19 cellular contexts compared by ENCODE assay signal in genomic region chr10:34587002-34587740, GRCh38.
DNase-seq lines count a peak whose midpoint lies in the region; ATAC-seq, FAIRE-seq and TF ChIP-seq lines count a peak whose summit lies in the region.
"Had no signal": no experiment of that assay in that cellular context is flagged by ENCODE, and none has a peak within 500 bp of the region (broad histone marks: within the 10 kb centered on the region; RNA-seq: fewer than 3 reads in every experiment).

No MANE protein-coding gene starts in this region.

- H3K27ac ChIP-seq in A549 (peak overlapping the region in 1 of 2 experiments; percentile 19; a peak in 2 of 6 replicates), testis (no peak overlapping the region), brain microvascular endothelial cell (no peak overlapping the region)
- H3K27ac ChIP-seq: C4-2B, PC-9, SJSA1 had no signal

- no peaks in the 10 kb centered on the region for H3K27me3 Mint-ChIP-seq in WTC11 (ENCODE audit: low read depth)

- H3K4me1 ChIP-seq in A549 (peaks cover 60% of the 10 kb centered on the region), testis (no peaks in the 10 kb centered on the region)

- peaks cover 5% of the 10 kb centered on the region; the same call in 1 of the 2 replicates for H3K9me3 Mint-ChIP-seq in WTC11
- H3K9me3 Mint-ChIP-seq in activated naive CD4-positive, alpha-beta T cell treated with anti-CD3 and anti-CD28 coated beads, Interleukin-2, amount 50 U/mL, for 72 hours = no peaks in the 10 kb centered on the region

- CTCF ChIA-PET in A549 (lab: Yijun Ruan, JAX) = interaction anchor here (0.9 to 1.1 kb wide), 3 partner anchors 25 to 51 kb away, joined by 3 to 5 read pairs (median 4); no protein-coding TSS in a partner anchor
- CTCF ChIA-PET in WTC11 (lab: Charles Lee) = no interaction called here

- H3K27ac Mint-ChIP-seq in WTC11 = peak overlapping the region; percentile 78
- H3K27ac Mint-ChIP-seq in activated naive CD4-positive, alpha-beta T cell treated with anti-CD3 and anti-CD28 coated beads, Interleukin-2, amount 50 U/mL, for 72 hours = no peak overlapping the region

- FAIRE-seq in A549 (lab: Jason Lieb, UNC) (peak; percentile 54), H54 (lab: Jason Lieb, UNC) (peak; percentile 81)
- FAIRE-seq: K562 had no signal

- TF ChIP-seq RAD21 in A549 (conservative IDR thresholded peaks at IDR 0.05 in 1 of 2, IDR thresholded peaks at IDR 0.05 in 1 of 2) = no peak

- POLR2A ChIA-PET in A549 (lab: Yijun Ruan, JAX) = no interaction called here
- POLR2A ChIA-PET in WTC11 (lab: Charles Lee) = no interaction called here

- H3K4me2 ChIP-seq in A549 = 0 out of 3 replicates have a peak overlapping the region, but pooled peaks have one; percentile 7
- H3K4me2 ChIP-seq: PC-9 had no signal

- TF ChIP-seq CTCF in A549 (IDR thresholded peaks at IDR 0.05) (no peak), WTC11 (IDR thresholded peaks at IDR 0.05) (no peak), testis (IDR thresholded peaks at IDR 0.05) (no peak), brain microvascular endothelial cell (IDR thresholded peaks at IDR 0.05; ENCODE audit: low read depth, low read length, missing control alignments) (no peak)

- no peak overlapping the region for H3K4me3 Mint-ChIP-seq in WTC11

- H3K36me3 Mint-ChIP-seq in WTC11 = 0 out of 2 replicates have a peak, but pooled peaks cover 4% of the 10 kb centered on the region
- H3K36me3 Mint-ChIP-seq in activated naive CD4-positive, alpha-beta T cell treated with anti-CD3 and anti-CD28 coated beads, Interleukin-2, amount 50 U/mL, for 72 hours = no peaks in the 10 kb centered on the region

- no peak for DNase-seq in A549 (ENCODE audit: low read depth in 1 of 2, low spot score in 1 of 2)
- DNase-seq in H54 (ENCODE audit: insufficient read length, low spot score) = no peak
- no peak for DNase-seq in WTC11 (ENCODE audit: low spot score)
- peak; percentile 53 for DNase-seq in iris pigment epithelial cell (ENCODE audit: low read depth)
- DNase-seq in testis = no peak
- no peak for DNase-seq in brain microvascular endothelial cell
- DNase-seq in activated naive CD4-positive, alpha-beta T cell treated with anti-CD3 and anti-CD28 coated beads, Interleukin-2, amount 50 U/mL, for 72 hours (ENCODE audit: low spot score in 2 of 2) = no peak
- DNase-seq: 8988T, DND-41, H7, NCI-H1436, NCI-H2029, NCI-H2171 treated with DMSO at 0.1 percent for 48 hours, NCI-H748 treated with DMSO at 0.1 percent for 48 hours, PC-9 had no signal

- no peaks in the 10 kb centered on the region for H3K9me3 ChIP-seq in A549
- no peaks in the 10 kb centered on the region for H3K9me3 ChIP-seq in testis
- H3K9me3 ChIP-seq: SJSA1 had no signal

- WGBS in A549 (ENCODE audit: missing lambda C conversion rate) = 66% methylated on average over 4 of the region's 4 CpGs
- WGBS in testis, 2 donors = 90 to 99% methylated on average over 4 of the region's 4 CpGs

- in situ Hi-C loops in brain microvascular endothelial cell (cut with HindIII; ENCODE audit: low pct_ligation_motif_present, low sequenced_read_pairs) = no loop called here

- no peak overlapping the region for H3K4me3 ChIP-seq in A549
- no peak overlapping the region for H3K4me3 ChIP-seq in testis
- H3K4me3 ChIP-seq in brain microvascular endothelial cell (ENCODE audit: low read depth, low read length) = no peak overlapping the region
- H3K4me3 ChIP-seq: K562, PC-9, SJSA1 had no signal

- H3K36me3 ChIP-seq in testis (ENCODE audit: low read depth, missing control alignments) (no peaks in the 10 kb centered on the region), brain microvascular endothelial cell (replicated peaks) (no peaks in the 10 kb centered on the region)
- H3K36me3 ChIP-seq: SJSA1 had no signal

- peaks cover 75% of the 10 kb centered on the region for H3K4me1 Mint-ChIP-seq in WTC11

- H3K27me3 ChIP-seq in testis (no peaks in the 10 kb centered on the region), brain microvascular endothelial cell (replicated peaks) (no peaks in the 10 kb centered on the region)
- H3K27me3 ChIP-seq: SJSA1 had no signal

- TF ChIP-seq POLR2A in A549 (IDR thresholded peaks at IDR 0.05; ENCODE audit: low read length) (no peak), H54 (IDR thresholded peaks at IDR 0.05; ENCODE audit: low read depth, low read length) (no peak), testis (IDR thresholded peaks at IDR 0.05) (no peak)

- intact Hi-C loops in testis (cut with DNase I; ENCODE audit: low total_unique reads) = no loop called here

- ATAC-seq in A549 = no peak; a peak in 1 of 6 replicates
- ATAC-seq in WTC11 = no peak
- no peak for ATAC-seq in GM21717 (IDR thresholded peaks at IDR 0.05; ENCODE audit: unreplicated experiment)
- no peak for ATAC-seq in activated naive CD4-positive, alpha-beta T cell treated with anti-CD3 and anti-CD28 coated beads, Interleukin-2, amount 50 U/mL, for 72 hours
- ATAC-seq: K562 had no signal

- no peak for TF ChIP-seq EP300 in A549 (IDR thresholded peaks at IDR 0.05)

TF ChIP-seq in A549, 52 proteins besides CTCF, POLR2A, EP300 and RAD21:
- TF ChIP-seq ZSCAN20 (CRISPR knock-in tag; IDR thresholded peaks at IDR 0.05) (no peak), HDAC2 (IDR thresholded peaks at IDR 0.05) (no peak), MAX (IDR thresholded peaks at IDR 0.05) (no peak), FOSB (CRISPR knock-in tag; IDR thresholded peaks at IDR 0.05) (no peak), USF2 (IDR thresholded peaks at IDR 0.05) (no peak), HOXA7 (CRISPR knock-in tag; IDR thresholded peaks at IDR 0.05) (no peak), MAZ (IDR thresholded peaks at IDR 0.05; ENCODE audit: borderline replicate concordance, low read depth, low read length) (no peak), HOXB13 (CRISPR knock-in tag; IDR thresholded peaks at IDR 0.05; ENCODE audit: low read depth) (no peak), MYC (IDR thresholded peaks at IDR 0.05; ENCODE audit: borderline replicate concordance, low read length) (no peak), KDM5A (IDR thresholded peaks at IDR 0.05) (no peak)

TF ChIP-seq in WTC11, 78 proteins besides CTCF, POLR2A, EP300 and RAD21 (continues in another document):
- TF ChIP-seq FOXJ3 (CRISPR knock-in tag; IDR thresholded peaks at IDR 0.05; ENCODE audit: borderline replicate concordance) (no peak), ESRRA (CRISPR knock-in tag; IDR thresholded peaks at IDR 0.05; ENCODE audit: borderline replicate concordance) (no peak), NR1H2 (CRISPR knock-in tag; IDR thresholded peaks at IDR 0.05) (no peak), ZNF232 (CRISPR knock-in tag; IDR thresholded peaks at IDR 0.05) (no peak), NR3C1 (CRISPR knock-in tag; conservative IDR thresholded peaks at IDR 0.05; ENCODE audit: low read depth) (no peak), E2F4 (CRISPR knock-in tag; IDR thresholded peaks at IDR 0.05; ENCODE audit: borderline replicate concordance, low read depth) (no peak), ZNF121 (CRISPR knock-in tag; IDR thresholded peaks at IDR 0.05) (no peak), MAX (CRISPR knock-in tag; IDR thresholded peaks at IDR 0.05) (no peak), ELF4 (CRISPR knock-in tag; IDR thresholded peaks at IDR 0.05; ENCODE audit: low read depth) (no peak), NFATC4 (CRISPR knock-in tag; IDR thresholded peaks at IDR 0.05) (no peak), NFYB (CRISPR knock-in tag; conservative IDR thresholded peaks at IDR 0.05; ENCODE audit: low read depth) (no peak), ZNF423 (CRISPR knock-in tag; IDR thresholded peaks at IDR 0.05) (no peak), FOXK1 (CRISPR knock-in tag; IDR thresholded peaks at IDR 0.05) (no peak), GRHL2 (CRISPR knock-in tag; IDR thresholded peaks at IDR 0.05; ENCODE audit: insufficient replicate concordance, severe bottlenecking) (no peak)
- TF ChIP-seq, protein P1, sequence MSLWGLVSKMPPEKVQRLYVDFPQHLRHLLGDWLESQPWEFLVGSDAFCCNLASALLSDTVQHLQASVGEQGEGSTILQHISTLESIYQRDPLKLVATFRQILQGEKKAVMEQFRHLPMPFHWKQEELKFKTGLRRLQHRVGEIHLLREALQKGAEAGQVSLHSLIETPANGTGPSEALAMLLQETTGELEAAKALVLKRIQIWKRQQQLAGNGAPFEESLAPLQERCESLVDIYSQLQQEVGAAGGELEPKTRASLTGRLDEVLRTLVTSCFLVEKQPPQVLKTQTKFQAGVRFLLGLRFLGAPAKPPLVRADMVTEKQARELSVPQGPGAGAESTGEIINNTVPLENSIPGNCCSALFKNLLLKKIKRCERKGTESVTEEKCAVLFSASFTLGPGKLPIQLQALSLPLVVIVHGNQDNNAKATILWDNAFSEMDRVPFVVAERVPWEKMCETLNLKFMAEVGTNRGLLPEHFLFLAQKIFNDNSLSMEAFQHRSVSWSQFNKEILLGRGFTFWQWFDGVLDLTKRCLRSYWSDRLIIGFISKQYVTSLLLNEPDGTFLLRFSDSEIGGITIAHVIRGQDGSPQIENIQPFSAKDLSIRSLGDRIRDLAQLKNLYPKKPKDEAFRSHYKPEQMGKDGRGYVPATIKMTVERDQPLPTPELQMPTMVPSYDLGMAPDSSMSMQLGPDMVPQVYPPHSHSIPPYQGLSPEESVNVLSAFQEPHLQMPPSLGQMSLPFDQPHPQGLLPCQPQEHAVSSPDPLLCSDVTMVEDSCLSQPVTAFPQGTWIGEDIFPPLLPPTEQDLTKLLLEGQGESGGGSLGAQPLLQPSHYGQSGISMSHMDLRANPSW (CRISPR knock-in tag; conservative IDR thresholded peaks at IDR 0.05; ENCODE audit: low read depth) = no peak
- TF ChIP-seq, protein P2, sequence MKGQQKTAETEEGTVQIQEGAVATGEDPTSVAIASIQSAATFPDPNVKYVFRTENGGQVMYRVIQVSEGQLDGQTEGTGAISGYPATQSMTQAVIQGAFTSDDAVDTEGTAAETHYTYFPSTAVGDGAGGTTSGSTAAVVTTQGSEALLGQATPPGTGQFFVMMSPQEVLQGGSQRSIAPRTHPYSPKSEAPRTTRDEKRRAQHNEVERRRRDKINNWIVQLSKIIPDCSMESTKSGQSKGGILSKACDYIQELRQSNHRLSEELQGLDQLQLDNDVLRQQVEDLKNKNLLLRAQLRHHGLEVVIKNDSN (CRISPR knock-in tag; IDR thresholded peaks at IDR 0.05) = no peak
